In the genomic region with DNA sequence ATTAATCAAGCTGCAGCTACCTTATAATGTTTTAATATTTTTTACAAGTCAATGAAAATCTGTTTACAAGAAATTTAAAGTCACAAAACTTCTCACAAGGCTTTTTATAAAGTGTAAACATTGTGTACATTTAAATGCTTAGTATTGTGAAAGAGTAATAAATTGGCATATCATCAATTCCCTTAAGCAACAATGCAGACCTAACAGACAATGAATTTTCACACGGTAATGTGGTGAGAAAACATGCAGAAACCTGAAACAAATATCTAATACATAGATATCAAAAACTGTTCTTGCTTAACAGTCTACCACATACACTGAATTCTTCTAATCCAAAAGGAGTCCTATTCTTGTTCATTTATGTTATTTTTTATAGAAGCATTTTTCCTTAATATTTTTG, we compare ENCODE assay signal across 27 cellular contexts.
"Had no signal": no experiment of that assay in that cellular context is flagged by ENCODE, and none has a peak within 500 bp of the region (broad histone marks: within the 10 kb centered on the region; RNA-seq: fewer than 3 reads in every experiment).

No MANE protein-coding gene starts in this region.

- DNase-seq: natural killer cell; occipital lobe; ovary; psoas muscle; right cardiac atrium; right lobe of liver; sigmoid colon; small intestine; spleen; stimulated activated CD4-positive, alpha-beta T cell treated with anti-CD3 and anti-CD28 coated beads, Interleukin-12 subunit alpha, Interleukin-12 subunit beta, amount 100 ng/mL, for 4 hours; stimulated activated CD4-positive, alpha-beta T cell treated with anti-CD3 and anti-CD28 coated beads, Interleukin-1b, Interleukin-23, amount 100 ng/mL, for 48 hours; stimulated activated CD4-positive, alpha-beta T cell treated with anti-CD3 and anti-CD28 coated beads, Interleukin-4, amount 100 ng/mL, for 1 hour; stimulated activated CD4-positive, alpha-beta T cell treated with anti-CD3 and anti-CD28 coated beads, Interleukin-4, amount 100 ng/mL, for 4 hours; stimulated activated CD8-positive, alpha-beta memory T cell treated with anti-CD3 and anti-CD28 coated beads, Interleukin-4, amount 100 ng/mL, for 48 hours; stimulated activated naive CD4-positive, alpha-beta T cell; stimulated activated naive CD8-positive, alpha-beta T cell treated with anti-CD3 and anti-CD28 coated beads, Interleukin-15, amount 100 ng/mL, for 72 hours; stimulated activated naive CD8-positive, alpha-beta T cell treated with anti-CD3 and anti-CD28 coated beads, Interleukin-15, Interleukin-2, amounts not matched to agents 100 U/mL and 50 U/mL, for 24 hours; substantia nigra; testis; tibial artery; transverse colon; upper lobe of right lung; uterus had no signal

- H2AFZ ChIP-seq: parathyroid adenoma had no signal

- H3K4me3 ChIP-seq: neural progenitor cell, ovary, psoas muscle, right lobe of liver, sigmoid colon, spleen, suprapubic skin, testis, tibial artery, transverse colon, upper lobe of right lung, uterus had no signal

- H3K9ac ChIP-seq: neural progenitor cell, parathyroid adenoma had no signal

- FAIRE-seq: small intestine had no signal

- H3K27me3 ChIP-seq: neural progenitor cell, ovary, right lobe of liver, sigmoid colon, spleen, suprapubic skin, testis, tibial artery, transverse colon, upper lobe of right lung, uterus had no signal

- H3K4me2 ChIP-seq: neural progenitor cell had no signal

- H3K9me3 ChIP-seq: psoas muscle, right lobe of liver, sigmoid colon, suprapubic skin, testis, tibial artery, transverse colon, upper lobe of right lung, uterus had no signal

- H3K27ac ChIP-seq: neural progenitor cell, ovary, parathyroid adenoma, psoas muscle, right lobe of liver, sigmoid colon, spleen, suprapubic skin, testis, tibial artery, transverse colon, upper lobe of right lung, uterus had no signal

- H3K36me3 ChIP-seq: neural progenitor cell, ovary, right lobe of liver, sigmoid colon, spleen, suprapubic skin, tibial artery, transverse colon, upper lobe of right lung, uterus had no signal

- H3K4me1 ChIP-seq: parathyroid adenoma, psoas muscle, right lobe of liver, sigmoid colon, spleen, suprapubic skin, testis, tibial artery, upper lobe of right lung, uterus had no signal

- H3K79me2 ChIP-seq: parathyroid adenoma had no signal

- ATAC-seq: natural killer cell; psoas muscle; right cardiac atrium; right lobe of liver; stimulated activated memory B cell treated with anti-CD40 and anti-IgM and Interleukin-4, amounts not matched to agents 10 μg/mL and 1 μg/mL and 100 μg/mL, for 72 hours; stimulated activated naive CD8-positive, alpha-beta T cell treated with anti-CD3 and anti-CD28 coated beads, Interleukin-15, amount 100 ng/mL, for 72 hours; stimulated activated naive CD8-positive, alpha-beta T cell treated with anti-CD3 and anti-CD28 coated beads, Interleukin-15, Interleukin-2, amounts not matched to agents 100 U/mL and 50 U/mL, for 24 hours; upper lobe of right lung had no signal
